ENCODE assay signal across 20 cellular contexts in the genomic region with DNA sequence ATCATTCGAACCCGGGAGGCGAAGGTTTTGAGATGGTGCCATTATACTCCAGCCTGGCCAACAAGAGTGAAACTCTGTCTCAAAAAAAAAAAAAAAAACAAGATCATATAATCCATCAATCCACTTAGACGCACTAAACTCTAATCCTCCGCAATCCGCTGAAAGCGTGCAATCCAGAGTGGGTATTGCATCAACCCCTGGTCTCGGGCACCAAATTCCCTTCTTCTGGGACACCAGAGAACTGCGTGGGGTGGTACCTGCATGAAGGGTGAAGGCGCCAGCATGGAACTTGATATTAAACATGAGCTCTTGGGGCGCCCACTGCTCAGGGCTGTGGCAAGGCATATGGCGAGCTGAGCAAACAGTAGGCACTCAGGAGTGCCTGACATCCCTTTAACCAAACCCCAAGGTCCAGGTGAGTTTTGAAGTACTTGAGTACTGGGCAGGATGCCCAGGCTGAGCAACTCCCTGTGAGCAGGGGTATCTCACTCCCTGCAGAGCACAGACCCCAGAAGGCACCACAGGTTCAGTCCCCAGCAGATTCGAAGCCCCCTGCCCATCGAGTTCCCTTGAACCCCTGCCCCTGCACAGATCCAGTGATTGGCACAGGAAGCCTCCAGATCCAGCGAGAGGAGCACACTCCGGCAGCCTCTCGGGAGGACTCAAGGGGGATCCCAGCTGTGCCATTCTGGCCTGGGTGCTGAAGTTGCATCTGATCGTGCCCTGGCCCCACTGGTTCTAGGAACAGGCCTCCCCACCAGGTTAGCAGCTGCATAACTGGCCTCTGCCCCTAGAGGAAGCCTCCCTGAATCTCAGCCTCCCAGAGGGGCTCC. TPM values are rescaled to one million over a fixed set of nuclear protein-coding genes. Genes with fewer than 3 reads are reported as not detected.
DNase-seq lines count a peak whose midpoint lies in the region; ATAC-seq and TF ChIP-seq lines count a peak whose summit lies in the region.
"Had no signal": no experiment of that assay in that cellular context is flagged by ENCODE, and none has a peak within 500 bp of the region (broad histone marks: within the 10 kb centered on the region; RNA-seq: fewer than 3 reads in every experiment).

No MANE protein-coding gene starts in this region.

- CTCF ChIA-PET in activated CD8-positive, alpha-beta memory T cell treated with anti-CD3 and anti-CD28 coated beads, Interleukin-2, amount 10 ng/mL, durations not matched to agents 7 days and 5 days (lab: Charles Lee): interaction anchor here (1.7 kb wide), 1 partner anchor 24 kb away, joined by 5 read pairs; no protein-coding TSS in a partner anchor
- CTCF ChIA-PET in WTC11 (lab: Charles Lee): interaction anchor here (0.7 to 6.2 kb wide), 7 partner anchors 12 to 96 kb away, joined by 3 to 53 read pairs (median 4); a partner anchor contains a TSS
- CTCF ChIA-PET in T-cell (lab: Charles Lee): no interaction called here

- POLR2A ChIA-PET in WTC11 (lab: Charles Lee): no interaction called here
- POLR2A ChIA-PET in T-cell (lab: Charles Lee): no interaction called here

- peak; percentile 9 for DNase-seq in activated CD8-positive, alpha-beta memory T cell treated with anti-CD3 and anti-CD28 coated beads, Interleukin-2, amount 50 U/mL, for 4 hours
- DNase-seq in activated CD8-positive, alpha-beta memory T cell treated with anti-CD3 and anti-CD28 coated beads, Interleukin-2, amount 10 ng/mL, durations not matched to agents 7 days and 5 days: no peak
- DNase-seq in WTC11 (ENCODE audit: low spot score) (no peak), upper lobe of right lung (no peak), T-cell (no peak)
- DNase-seq in natural killer cell treated with Interleukin-12 subunit alpha and Interleukin-12 subunit beta and Interleukin-15 and Interleukin-18, amount 100 ng/mL, for 72 hours (ENCODE audit: low spot score): no peak
- DNase-seq in NK-92 treated with Interleukin-12 subunit alpha and Interleukin-12 subunit beta, amount 100 ng/mL, for 24 hours (lab: John Stamatoyannopoulos, UW): no peak
- DNase-seq: COR-L47, MG63, NCI-H1105, NCI-H187 treated with DMSO at 0.1 percent for 48 hours, NCI-H2171 treated with DMSO at 0.1 percent for 48 hours, NCI-H510A had no signal

- H3K9me3 ChIP-seq in upper lobe of right lung: no peaks in the 10 kb centered on the region
- H3K9me3 ChIP-seq: A549, SJSA1 had no signal

- ATAC-seq in activated CD8-positive, alpha-beta memory T cell treated with anti-CD3 and anti-CD28 coated beads, Interleukin-2, amount 10 ng/mL, durations not matched to agents 7 days and 5 days: no peak
- ATAC-seq in WTC11 (no peak), upper lobe of right lung (peak; percentile 17), T-cell (replicated peaks in 1 of 4) (no peak), GM18858 (IDR thresholded peaks at IDR 0.05; ENCODE audit: unreplicated experiment) (no peak)
- ATAC-seq in natural killer cell treated with Interleukin-12 subunit alpha and Interleukin-12 subunit beta and Interleukin-15 and Interleukin-18, amount 100 ng/mL, for 72 hours: peak; percentile 40 to 58

- H3K9me3 Mint-ChIP-seq in activated CD8-positive, alpha-beta memory T cell treated with anti-CD3 and anti-CD28 coated beads, Interleukin-2, amount 10 ng/mL, durations not matched to agents 7 days and 5 days (ENCODE audit: low read depth): no peaks in the 10 kb centered on the region
- H3K9me3 Mint-ChIP-seq in WTC11: peaks cover 10% of the 10 kb centered on the region
- no peaks in the 10 kb centered on the region for H3K9me3 Mint-ChIP-seq in natural killer cell treated with Interleukin-12 subunit alpha and Interleukin-12 subunit beta and Interleukin-15 and Interleukin-18, amount 100 ng/mL, for 72 hours
- H3K9me3 Mint-ChIP-seq in T-cell: no peaks in the 10 kb centered on the region

- H3K4me3 ChIP-seq in upper lobe of right lung: no peak overlapping the region
- H3K4me3 ChIP-seq: A549, MG63, SJSA1 had no signal

- TF ChIP-seq CTCF in WTC11 (IDR thresholded peaks at IDR 0.05): no peak
- no peak for TF ChIP-seq CTCF in upper lobe of right lung (IDR thresholded peaks at IDR 0.05)

- H3K27me3 ChIP-seq in upper lobe of right lung: peaks cover 12% of the 10 kb centered on the region

- no peaks in the 10 kb centered on the region for H3K4me1 Mint-ChIP-seq in activated CD8-positive, alpha-beta memory T cell treated with anti-CD3 and anti-CD28 coated beads, Interleukin-2, amount 10 ng/mL, durations not matched to agents 7 days and 5 days
- H3K4me1 Mint-ChIP-seq in WTC11: no peaks in the 10 kb centered on the region
- no peaks in the 10 kb centered on the region for H3K4me1 Mint-ChIP-seq in natural killer cell treated with Interleukin-12 subunit alpha and Interleukin-12 subunit beta and Interleukin-15 and Interleukin-18, amount 100 ng/mL, for 72 hours (ENCODE audit: low read depth in 2 of 2)
- H3K4me1 Mint-ChIP-seq in T-cell: no peaks in the 10 kb centered on the region

- H3K27ac Mint-ChIP-seq in activated CD8-positive, alpha-beta memory T cell treated with anti-CD3 and anti-CD28 coated beads, Interleukin-2, amount 10 ng/mL, durations not matched to agents 7 days and 5 days: no peak overlapping the region
- H3K27ac Mint-ChIP-seq in WTC11 (no peak overlapping the region), T-cell (no peak overlapping the region)
- no peak overlapping the region for H3K27ac Mint-ChIP-seq in natural killer cell treated with Interleukin-12 subunit alpha and Interleukin-12 subunit beta and Interleukin-15 and Interleukin-18, amount 100 ng/mL, for 72 hours

- intact Hi-C loops in upper lobe of right lung (cut with DNase I): no loop called here

- H3K4me3 Mint-ChIP-seq in activated CD8-positive, alpha-beta memory T cell treated with anti-CD3 and anti-CD28 coated beads, Interleukin-2, amount 10 ng/mL, durations not matched to agents 7 days and 5 days: no peak overlapping the region
- no peak overlapping the region for H3K4me3 Mint-ChIP-seq in WTC11
- no peak overlapping the region for H3K4me3 Mint-ChIP-seq in natural killer cell treated with Interleukin-12 subunit alpha and Interleukin-12 subunit beta and Interleukin-15 and Interleukin-18, amount 100 ng/mL, for 72 hours
- H3K4me3 Mint-ChIP-seq in T-cell: no peak overlapping the region

- peaks cover 22% of the 10 kb centered on the region for H3K27me3 Mint-ChIP-seq in activated CD8-positive, alpha-beta memory T cell treated with anti-CD3 and anti-CD28 coated beads, Interleukin-2, amount 10 ng/mL, durations not matched to agents 7 days and 5 days
- H3K27me3 Mint-ChIP-seq in WTC11 (ENCODE audit: low read depth): peaks cover 4% of the 10 kb centered on the region; the same call in 1 of the 2 replicates
- H3K27me3 Mint-ChIP-seq in natural killer cell treated with Interleukin-12 subunit alpha and Interleukin-12 subunit beta and Interleukin-15 and Interleukin-18, amount 100 ng/mL, for 72 hours: peaks cover 19 to 20% of the 10 kb centered on the region in 2 donors
- peaks cover 12 to 16% of the 10 kb centered on the region in 2 donors for H3K27me3 Mint-ChIP-seq in T-cell

- H3K4me1 ChIP-seq in upper lobe of right lung: no peaks in the 10 kb centered on the region
- H3K4me1 ChIP-seq: A549, SJSA1 had no signal

- no peaks in the 10 kb centered on the region for H3K36me3 ChIP-seq in upper lobe of right lung
- H3K36me3 ChIP-seq: MG63, SJSA1 had no signal

- H3K27ac ChIP-seq in upper lobe of right lung: no peak overlapping the region
- H3K27ac ChIP-seq: A549, C4-2B, RWPE1, SJSA1 had no signal

- H3K36me3 Mint-ChIP-seq in activated CD8-positive, alpha-beta memory T cell treated with anti-CD3 and anti-CD28 coated beads, Interleukin-2, amount 10 ng/mL, durations not matched to agents 7 days and 5 days: no peaks in the 10 kb centered on the region
- H3K36me3 Mint-ChIP-seq in WTC11: no peaks in the 10 kb centered on the region
- no peaks in the 10 kb centered on the region for H3K36me3 Mint-ChIP-seq in natural killer cell treated with Interleukin-12 subunit alpha and Interleukin-12 subunit beta and Interleukin-15 and Interleukin-18, amount 100 ng/mL, for 72 hours
- no peaks in the 10 kb centered on the region for H3K36me3 Mint-ChIP-seq in T-cell

TF ChIP-seq in WTC11, 78 proteins besides CTCF, POLR2A, EP300 and RAD21 (continues in another document):
- TF ChIP-seq NFYB (CRISPR knock-in tag; conservative IDR thresholded peaks at IDR 0.05; ENCODE audit: low read depth): no peak
- TF ChIP-seq, protein P1, sequence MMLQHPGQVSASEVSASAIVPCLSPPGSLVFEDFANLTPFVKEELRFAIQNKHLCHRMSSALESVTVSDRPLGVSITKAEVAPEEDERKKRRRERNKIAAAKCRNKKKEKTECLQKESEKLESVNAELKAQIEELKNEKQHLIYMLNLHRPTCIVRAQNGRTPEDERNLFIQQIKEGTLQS (CRISPR knock-in tag; conservative IDR thresholded peaks at IDR 0.05): no peak
- no peak for TF ChIP-seq GTF2I (CRISPR knock-in tag; conservative IDR thresholded peaks at IDR 0.05)
- no peak for TF ChIP-seq ZNF671 (CRISPR knock-in tag; IDR thresholded peaks at IDR 0.05)
- no peak for TF ChIP-seq MXD4 (CRISPR knock-in tag; IDR thresholded peaks at IDR 0.05; ENCODE audit: borderline replicate concordance)
- no peak for TF ChIP-seq NFE2L1 (CRISPR knock-in tag; IDR thresholded peaks at IDR 0.05)

RNA-seq across cellular contexts. Expression of a gene that starts 8.0 kb away (rescaled TPM):
- total RNA-seq in activated CD8-positive, alpha-beta memory T cell treated with anti-CD3 and anti-CD28 coated beads, Interleukin-2, amount 10 ng/mL, durations not matched to agents 7 days and 5 days: not detected
- total RNA-seq in WTC11 (2021) (not detected in 3 replicates), upper lobe of right lung (not detected), T-cell (not detected)
- not detected for total RNA-seq in natural killer cell treated with Interleukin-12 subunit alpha and Interleukin-12 subunit beta and Interleukin-15 and Interleukin-18, amount 100 ng/mL, for 72 hours
- total RNA-seq: H4, HepG2, SJSA1 had no signal

RNA-seq across cellular contexts. Expression of a gene that starts 23.7 kb away (rescaled TPM):
- total RNA-seq in activated CD8-positive, alpha-beta memory T cell treated with anti-CD3 and anti-CD28 coated beads, Interleukin-2, amount 10 ng/mL, durations not matched to agents 7 days and 5 days: under 1 TPM in 1 of 2 experiments, not detected in 1; 0.21 TPM
- 21.4 to 23.3 TPM (median 21.9 TPM) in 3 replicates for total RNA-seq in WTC11 (2021)
- total RNA-seq in natural killer cell treated with Interleukin-12 subunit alpha and Interleukin-12 subunit beta and Interleukin-15 and Interleukin-18, amount 100 ng/mL, for 72 hours: not detected
- total RNA-seq in upper lobe of right lung: not detected
- total RNA-seq in T-cell: under 1 TPM in 2 of 5 donors, not detected in 3; 0.15 to 0.19 TPM
- total RNA-seq: H4, HepG2, SJSA1 had no signal

RNA-seq across cellular contexts. Expression of a gene that starts 56.3 kb away (rescaled TPM):
- total RNA-seq in activated CD8-positive, alpha-beta memory T cell treated with anti-CD3 and anti-CD28 coated beads, Interleukin-2, amount 10 ng/mL, durations not matched to agents 7 days and 5 days: not detected
- total RNA-seq in WTC11 (2021): not detected in 3 replicates
- not detected for total RNA-seq in natural killer cell treated with Interleukin-12 subunit alpha and Interleukin-12 subunit beta and Interleukin-15 and Interleukin-18, amount 100 ng/mL, for 72 hours
- not detected for total RNA-seq in upper lobe of right lung
- not detected for total RNA-seq in T-cell
- total RNA-seq: H4, HepG2, SJSA1 had no signal

RNA-seq across cellular contexts. Expression of a gene that starts 57.3 kb away (rescaled TPM):
- total RNA-seq in activated CD8-positive, alpha-beta memory T cell treated with anti-CD3 and anti-CD28 coated beads, Interleukin-2, amount 10 ng/mL, durations not matched to agents 7 days and 5 days: not detected
- total RNA-seq in WTC11 (2021): 0.94 to 1.3 TPM (median 1.2 TPM) in 3 replicates
- not detected for total RNA-seq in natural killer cell treated with Interleukin-12 subunit alpha and Interleukin-12 subunit beta and Interleukin-15 and Interleukin-18, amount 100 ng/mL, for 72 hours
- 0.49 TPM for total RNA-seq in upper lobe of right lung
- under 1 TPM in 1 of 5 donors, not detected in 4; 0.15 TPM for total RNA-seq in T-cell
- total RNA-seq: H4, HepG2 had no signal

Comparison
In these comparisons a context has a peak if more than half of its experiments do, and no peak if none do; other contexts are left out.
1. ATAC-seq: peak in natural killer cell treated with Interleukin-12 subunit alpha and Interleukin-12 subunit beta and Interleukin-15 and Interleukin-18, amount 100 ng/mL, for 72 hours (2 of 2) and upper lobe of right lung (single experiment); none in activated CD8-positive, alpha-beta memory T cell treated with anti-CD3 and anti-CD28 coated beads, Interleukin-2, amount 10 ng/mL, durations not matched to agents 7 days and 5 days (single experiment), WTC11 (single experiment), T-cell (0 of 4) and GM18858 (single experiment).
2. RNA of a gene that starts 23.7 kb away (total RNA-seq): 21.4 to 23.3 TPM in WTC11; 0.21 TPM in activated CD8-positive, alpha-beta memory T cell treated with anti-CD3 and anti-CD28 coated beads, Interleukin-2, amount 10 ng/mL, durations not matched to agents 7 days and 5 days, 0.15 to 0.19 TPM in T-cell, not detected in natural killer cell treated with Interleukin-12 subunit alpha and Interleukin-12 subunit beta and Interleukin-15 and Interleukin-18, amount 100 ng/mL, for 72 hours and not detected in upper lobe of right lung (single experiment); every median in the first group is over 10 times any median in the second.
3. CTCF ChIA-PET loops: an anchor here in activated CD8-positive, alpha-beta memory T cell treated with anti-CD3 and anti-CD28 coated beads, Interleukin-2, amount 10 ng/mL, durations not matched to agents 7 days and 5 days (1.7 kb wide) and WTC11 (0.7 to 6.2 kb wide); none called in T-cell.